Comparison of ENCODE assay signal across 17 cellular contexts in genomic region chr17:8300226-8300625, GRCh38. TPM values are rescaled to one million over a fixed set of nuclear protein-coding genes. Genes with fewer than 3 reads are reported as not detected.
A peak's percentile ranks its signal among the peaks of the same experiment; 100 is the strongest.
DNase-seq lines count a peak whose midpoint lies in the region; ATAC-seq, FAIRE-seq and TF ChIP-seq lines count a peak whose summit lies in the region.
"Had no signal": no experiment of that assay in that cellular context is flagged by ENCODE, and none has a peak within 500 bp of the region (broad histone marks: within the 10 kb centered on the region; RNA-seq: fewer than 3 reads in every experiment).

No MANE protein-coding gene starts in this region.

- POLR2A ChIA-PET in A549 (lab: Yijun Ruan, JAX): interaction anchor here (0.8 to 1.4 kb wide), 3 partner anchors 53 to 127 kb away, joined by 3 to 8 read pairs (median 3); partner anchors contain the start of genes CTC1 and KRABD2
- POLR2A ChIA-PET in PC-9 (lab: Charles Lee; ENCODE audit: unreplicated experiment): interaction anchor here (0.6 kb wide), 2 partner anchors 297 to 499 kb away, joined by 3 to 4 read pairs; partner anchors contain the start of gene MFSD6L

- 57% methylated on average over 3 of the region's 3 CpGs for WGBS in A549 (ENCODE audit: missing lambda C conversion rate)

- TF ChIP-seq POLR2A in A549 (IDR thresholded peaks at IDR 0.05; ENCODE audit: low read length): no peak

- H3K27ac Mint-ChIP-seq in memory B cell: peak overlapping the region; percentile 22
- H3K27ac Mint-ChIP-seq in natural killer cell: peak overlapping the region in 1 of 2 donors; percentile 5
- H3K27ac Mint-ChIP-seq: stimulated activated naive CD8-positive, alpha-beta T cell treated with anti-CD3 and anti-CD28 coated beads, Interleukin-15, Interleukin-2, amounts not matched to agents 100 ng/mL and 50 ng/mL, for 24 hours had no signal

- H3K4me1 ChIP-seq in A549 (no peaks in the 10 kb centered on the region), DOHH2 (ENCODE audit: control insufficient read depth, low read length) (peaks cover 14% of the 10 kb centered on the region), PC-9 (replicated peaks; ENCODE audit: insufficient read depth) (no peaks in the 10 kb centered on the region)
- H3K4me1 ChIP-seq: adrenal gland had no signal

- no peaks in the 10 kb centered on the region for H3K9me2 ChIP-seq in DOHH2 (replicated peaks; ENCODE audit: control insufficient read depth, low read length)
- H3K9me2 ChIP-seq in PC-9 (ENCODE audit: insufficient read depth): no peaks in the 10 kb centered on the region

- H3K36me3 ChIP-seq in DOHH2 (ENCODE audit: control insufficient read depth, low read length) (no peaks in the 10 kb centered on the region), PC-9 (ENCODE audit: low read depth) (no peaks in the 10 kb centered on the region)
- H3K36me3 ChIP-seq: adrenal gland, WERI-Rb-1 had no signal

- DNase-seq in A549 (ENCODE audit: low read depth in 1 of 2, low spot score in 1 of 2) (no peak), PC-9 (no peak), memory B cell (ENCODE audit: low spot score in 2 of 2) (no peak), natural killer cell (no peak), GM13976 (ENCODE audit: low spot score) (no peak), kidney glomerular epithelial cell (lab: John Stamatoyannopoulos, UW) (no peak)

- H3K4me3 ChIP-seq in A549 (no peak overlapping the region), DOHH2 (ENCODE audit: low read length) (0 out of 2 replicates have a peak overlapping the region, but pooled peaks have one; percentile 27), PC-9 (no peak overlapping the region)
- H3K4me3 ChIP-seq: adrenal gland had no signal

- 0 out of 6 replicates have a peak overlapping the region, but pooled peaks of 1 of the 2 experiments have one; percentile 18 for H3K27ac ChIP-seq in A549
- H3K27ac ChIP-seq in DOHH2 (ENCODE audit: low read depth, low read length): no peak overlapping the region
- H3K27ac ChIP-seq in PC-9: no peak overlapping the region
- H3K27ac ChIP-seq: adrenal gland, WERI-Rb-1 had no signal

- H3K4me2 ChIP-seq in A549 (peak overlapping the region; percentile 12; the same call in 1 of the 3 replicates), DOHH2 (ENCODE audit: low read length) (peak overlapping the region; percentile 47), PC-9 (peak overlapping the region; percentile 47; the same call in 1 of the 2 replicates)

- no peak for FAIRE-seq in A549 (lab: Jason Lieb, UNC)

- intact Hi-C loops in PC-9 (cut with micrococcal nuclease; ENCODE audit: unreplicated experiment): loop anchor here (1.0 to 5.0 kb wide), 5 partner anchors 77 to 238 kb away; partner anchors contain the start of genes ALOXE3, BORCS6 and KRABD2
- intact Hi-C loops in natural killer cell (cut with micrococcal nuclease): loop anchor here (1.0 to 5.0 kb wide), 3 partner anchors 77 to 238 kb away; no protein-coding TSS in a partner anchor

- H3K4me1 Mint-ChIP-seq in memory B cell (peaks cover 7% of the 10 kb centered on the region), natural killer cell (peaks cover 14 to 21% of the 10 kb centered on the region in 2 donors)

- no peak for TF ChIP-seq RAD21 in A549 (conservative IDR thresholded peaks at IDR 0.05 in 1 of 2, IDR thresholded peaks at IDR 0.05 in 1 of 2)

- peaks cover 5% of the 10 kb centered on the region; the same call in 1 of the 3 replicates for H3K9me3 ChIP-seq in A549
- no peaks in the 10 kb centered on the region for H3K9me3 ChIP-seq in DOHH2 (ENCODE audit: control insufficient read depth, insufficient read depth, low read length)
- no peaks in the 10 kb centered on the region for H3K9me3 ChIP-seq in PC-9 (ENCODE audit: insufficient read depth, low read depth)
- H3K9me3 ChIP-seq: adrenal gland had no signal

- BruUV-seq in PC-9 (replicated peaks; lab: Mats Ljungman, UMichigan): no TSS peak

- H4K20me1 ChIP-seq in DOHH2 (ENCODE audit: control insufficient read depth, insufficient read depth, low read depth, low read length) (no peaks in the 10 kb centered on the region), PC-9 (ENCODE audit: insufficient read depth) (no peaks in the 10 kb centered on the region)

- no peak overlapping the region for H2AFZ ChIP-seq in PC-9

- CTCF ChIA-PET in A549 (lab: Yijun Ruan, JAX): interaction anchor here (0.6 to 3.6 kb wide), 29 partner anchors 8 to 242 kb away, joined by 3 to 39 read pairs (median 5); partner anchors contain the start of gene CTC1
- CTCF ChIA-PET in PC-9 (lab: Charles Lee): interaction anchor here (0.5 to 1.4 kb wide), 6 partner anchors 17 to 240 kb away, joined by 3 to 6 read pairs (median 3); partner anchors contain the start of gene BORCS6

- no peaks in the 10 kb centered on the region for H3K27me3 Mint-ChIP-seq in memory B cell
- H3K27me3 Mint-ChIP-seq in natural killer cell (ENCODE audit: low read depth in 2 of 2): no peaks in the 10 kb centered on the region
- H3K27me3 Mint-ChIP-seq: stimulated activated naive CD8-positive, alpha-beta T cell treated with anti-CD3 and anti-CD28 coated beads, Interleukin-15, Interleukin-2, amounts not matched to agents 100 ng/mL and 50 ng/mL, for 24 hours; T-cell had no signal

- H3K9me3 Mint-ChIP-seq in memory B cell (no peaks in the 10 kb centered on the region), natural killer cell (no peaks in the 10 kb centered on the region)
- H3K9me3 Mint-ChIP-seq: stimulated activated naive CD8-positive, alpha-beta T cell treated with anti-CD3 and anti-CD28 coated beads, Interleukin-15, Interleukin-2, amounts not matched to agents 100 ng/mL and 50 ng/mL, for 24 hours; T-cell had no signal

- no peak overlapping the region for H3K4me3 Mint-ChIP-seq in memory B cell
- H3K4me3 Mint-ChIP-seq in natural killer cell: no peak overlapping the region
- H3K4me3 Mint-ChIP-seq: stimulated activated naive CD8-positive, alpha-beta T cell treated with anti-CD3 and anti-CD28 coated beads, Interleukin-15, Interleukin-2, amounts not matched to agents 100 ng/mL and 50 ng/mL, for 24 hours; T-cell had no signal

- peaks cover 3% of the 10 kb centered on the region; the same call in 1 of the 2 replicates for H3F3A ChIP-seq in DOHH2 (ENCODE audit: control insufficient read depth, insufficient read depth)
- peaks cover 10% of the 10 kb centered on the region; the same call in 1 of the 2 replicates for H3F3A ChIP-seq in PC-9 (ENCODE audit: insufficient read depth, low read depth)

- TF ChIP-seq EP300 in A549 (IDR thresholded peaks at IDR 0.05): no peak

- H3K79me2 ChIP-seq in DOHH2 (ENCODE audit: control insufficient read depth, low read length) (no peaks in the 10 kb centered on the region), PC-9 (ENCODE audit: low read depth) (no peaks in the 10 kb centered on the region)

- H3K36me3 Mint-ChIP-seq in memory B cell: no peaks in the 10 kb centered on the region
- no peaks in the 10 kb centered on the region for H3K36me3 Mint-ChIP-seq in natural killer cell
- H3K36me3 Mint-ChIP-seq: T-cell had no signal

- in situ Hi-C loops in GM13976 (cut with MboI; ENCODE audit: low sequenced_read_pairs, unreplicated experiment): no loop called here

- TF ChIP-seq CTCF in A549 (IDR thresholded peaks at IDR 0.05) (no peak), DOHH2 (IDR thresholded peaks at IDR 0.05; ENCODE audit: low read depth, low read length, poor library complexity, severe bottlenecking) (no peak), PC-9 (conservative IDR thresholded peaks at IDR 0.05) (no peak), natural killer cell (IDR thresholded peaks at IDR 0.05) (no peak), GM13976 (IDR thresholded peaks at IDR 0.05; ENCODE audit: borderline replicate concordance, control extremely low read depth, extremely low read depth, insufficient read depth, missing control alignments) (no peak)

- H3K27me3 ChIP-seq in DOHH2 (ENCODE audit: control insufficient read depth, low read length) (no peaks in the 10 kb centered on the region), PC-9 (ENCODE audit: insufficient read depth, low read depth) (no peaks in the 10 kb centered on the region)
- H3K27me3 ChIP-seq: adrenal gland had no signal

- peak; percentile 2 to 30; a peak in 4 of 6 replicates for ATAC-seq in A549
- no peak for ATAC-seq in memory B cell (ENCODE audit: low read depth)
- no peak for ATAC-seq in natural killer cell
- no peak for ATAC-seq in HG02938 (IDR thresholded peaks at IDR 0.05; ENCODE audit: unreplicated experiment)

RNA-seq across cellular contexts. Expression of gene SLC25A35, which starts 5.0 kb away (rescaled TPM):
- polyA plus RNA-seq in A549 (2011; rRNA removed): 6.8 and 9.1 TPM in 2 replicates
- polyA plus RNA-seq in A549 (2012; cell fraction: cytosol; rRNA removed): 10.0 and 11.0 TPM in 2 replicates
- 44.4 and 54.5 TPM in 2 replicates for polyA plus RNA-seq in A549 (2012; cell fraction: nucleus; rRNA removed)
- polyA plus RNA-seq in A549 (2017; fragmentation: RNase III; extraction: RNeasy Plus Mini Kit Qiagen cat#74134 plus additional on column Dnase treatment): 7.5 to 11.2 TPM (median 10.1 TPM) in 3 replicates
- polyA minus RNA-seq in A549 (2011; rRNA and poly(A)+ RNA removed): 6.2 and 6.5 TPM in 2 replicates
- total RNA-seq in PC-9 (2021): 7.3 and 7.6 TPM in 2 replicates
- total RNA-seq in natural killer cell: 10 to 100 TPM; 10.7 to 17.5 (median 16.8) TPM

RNA-seq across cellular contexts. Expression of gene ARHGEF15, which starts 9.8 kb away (rescaled TPM):
- polyA plus RNA-seq in A549 (2011; rRNA removed) (not detected in 2 replicates), A549 (2017; fragmentation: RNase III; extraction: RNeasy Plus Mini Kit Qiagen cat#74134 plus additional on column Dnase treatment) (not detected in 3 replicates)
- not detected in 2 replicates for polyA plus RNA-seq in A549 (2012; cell fraction: cytosol; rRNA removed)
- polyA plus RNA-seq in A549 (2012; cell fraction: nucleus; rRNA removed): not detected in 2 replicates
- polyA minus RNA-seq in A549 (2011; rRNA and poly(A)+ RNA removed): not detected in 2 replicates
- total RNA-seq in PC-9 (2021) (not detected in 2 replicates), natural killer cell (not detected)
- total RNA-seq: activated CD8-positive, alpha-beta memory T cell treated with anti-CD3 and anti-CD28 coated beads for 36 hours; fibroblast of villous mesenchyme had no signal

RNA-seq across cellular contexts. Expression of gene RANGRF, which starts 11.8 kb away (rescaled TPM):
- polyA plus RNA-seq in A549 (2011; rRNA removed) (56.4 and 60.4 TPM in 2 replicates), A549 (2017; fragmentation: RNase III; extraction: RNeasy Plus Mini Kit Qiagen cat#74134 plus additional on column Dnase treatment) (43.6 to 49.0 TPM (median 47.2 TPM) in 3 replicates)
- polyA plus RNA-seq in A549 (2012; cell fraction: cytosol; rRNA removed): 72.1 and 75.8 TPM in 2 replicates
- polyA plus RNA-seq in A549 (2012; cell fraction: nucleus; rRNA removed): 52.5 and 57.7 TPM in 2 replicates
- 28.6 and 34.9 TPM in 2 replicates for polyA minus RNA-seq in A549 (2011; rRNA and poly(A)+ RNA removed)
- total RNA-seq in PC-9 (2021) (35.0 and 45.5 TPM in 2 replicates), natural killer cell (10 to 100 TPM; 34.4 to 51.5 (median 44.6) TPM)

RNA-seq across cellular contexts. Expression of gene ODF4, which starts 39.4 kb away (rescaled TPM):
- polyA plus RNA-seq in A549 (2011; rRNA removed) (not detected in 2 replicates), A549 (2017; fragmentation: RNase III; extraction: RNeasy Plus Mini Kit Qiagen cat#74134 plus additional on column Dnase treatment) (not detected in 3 replicates)
- polyA plus RNA-seq in A549 (2012; cell fraction: cytosol; rRNA removed): not detected in 2 replicates
- not detected in 2 replicates for polyA plus RNA-seq in A549 (2012; cell fraction: nucleus; rRNA removed)
- not detected in 2 replicates for polyA minus RNA-seq in A549 (2011; rRNA and poly(A)+ RNA removed)
- total RNA-seq in PC-9 (2021) (not detected in 2 replicates), natural killer cell (not detected)
- total RNA-seq: activated CD8-positive, alpha-beta memory T cell treated with anti-CD3 and anti-CD28 coated beads for 36 hours; adrenal gland; dermis blood vessel endothelial cell; fibroblast of villous mesenchyme; omental fat pad; T-cell; urinary bladder had no signal
- polyA plus RNA-seq: adrenal gland, urinary bladder had no signal

RNA-seq across cellular contexts. Expression of gene PFAS, which starts 51.1 kb away (rescaled TPM):
- polyA plus RNA-seq in A549 (2011; rRNA removed) (51.9 and 64.5 TPM in 2 replicates), A549 (2017; fragmentation: RNase III; extraction: RNeasy Plus Mini Kit Qiagen cat#74134 plus additional on column Dnase treatment) (58.2 to 60.1 TPM (median 59.2 TPM) in 3 replicates)
- 53.2 and 60.4 TPM in 2 replicates for polyA plus RNA-seq in A549 (2012; cell fraction: cytosol; rRNA removed)
- 320 and 331 TPM in 2 replicates for polyA plus RNA-seq in A549 (2012; cell fraction: nucleus; rRNA removed)
- polyA minus RNA-seq in A549 (2011; rRNA and poly(A)+ RNA removed): 118 and 167 TPM in 2 replicates
- total RNA-seq in PC-9 (2021) (54.5 and 68.2 TPM in 2 replicates), natural killer cell (10 to 100 TPM; 23.6 to 30.0 (median 24.0) TPM)

Comparison
In these comparisons a context has a peak if more than half of its experiments do, and no peak if none do; other contexts are left out.
1. ATAC-seq: peak in A549 (2 of 2); none in memory B cell (single experiment), natural killer cell (0 of 3) and HG02938 (single experiment).
2. Peak in every context shown above with its lines, with median percentiles within 50 percentile points of each other: H3K4me2 ChIP-seq.